ENCODE assay signal across 1 cellular context in genomic region chr15:65837301-65838283, GRCh38.
TF ChIP-seq lines count a peak whose summit lies in the region.

No MANE protein-coding gene starts in this region.

TF ChIP-seq in K562, 482 proteins besides CTCF, POLR2A, EP300 and RAD21 (continued from another document and continues in another):
- peak in 1 of 3 experiments; percentile 70; a peak in 2 of 6 replicates for TF ChIP-seq ZBTB11 (CRISPR knock-in tag; IDR thresholded peaks at IDR 0.05)
- peak; percentile 45; the same call in 1 of the 2 replicates for TF ChIP-seq ATF7 (IDR thresholded peaks at IDR 0.05)
- no peak for TF ChIP-seq SP2 (IDR thresholded peaks at IDR 0.05; ENCODE audit: extremely low read depth, low read depth, low read length, poor library complexity, severe bottlenecking)
- TF ChIP-seq, protein P1, sequence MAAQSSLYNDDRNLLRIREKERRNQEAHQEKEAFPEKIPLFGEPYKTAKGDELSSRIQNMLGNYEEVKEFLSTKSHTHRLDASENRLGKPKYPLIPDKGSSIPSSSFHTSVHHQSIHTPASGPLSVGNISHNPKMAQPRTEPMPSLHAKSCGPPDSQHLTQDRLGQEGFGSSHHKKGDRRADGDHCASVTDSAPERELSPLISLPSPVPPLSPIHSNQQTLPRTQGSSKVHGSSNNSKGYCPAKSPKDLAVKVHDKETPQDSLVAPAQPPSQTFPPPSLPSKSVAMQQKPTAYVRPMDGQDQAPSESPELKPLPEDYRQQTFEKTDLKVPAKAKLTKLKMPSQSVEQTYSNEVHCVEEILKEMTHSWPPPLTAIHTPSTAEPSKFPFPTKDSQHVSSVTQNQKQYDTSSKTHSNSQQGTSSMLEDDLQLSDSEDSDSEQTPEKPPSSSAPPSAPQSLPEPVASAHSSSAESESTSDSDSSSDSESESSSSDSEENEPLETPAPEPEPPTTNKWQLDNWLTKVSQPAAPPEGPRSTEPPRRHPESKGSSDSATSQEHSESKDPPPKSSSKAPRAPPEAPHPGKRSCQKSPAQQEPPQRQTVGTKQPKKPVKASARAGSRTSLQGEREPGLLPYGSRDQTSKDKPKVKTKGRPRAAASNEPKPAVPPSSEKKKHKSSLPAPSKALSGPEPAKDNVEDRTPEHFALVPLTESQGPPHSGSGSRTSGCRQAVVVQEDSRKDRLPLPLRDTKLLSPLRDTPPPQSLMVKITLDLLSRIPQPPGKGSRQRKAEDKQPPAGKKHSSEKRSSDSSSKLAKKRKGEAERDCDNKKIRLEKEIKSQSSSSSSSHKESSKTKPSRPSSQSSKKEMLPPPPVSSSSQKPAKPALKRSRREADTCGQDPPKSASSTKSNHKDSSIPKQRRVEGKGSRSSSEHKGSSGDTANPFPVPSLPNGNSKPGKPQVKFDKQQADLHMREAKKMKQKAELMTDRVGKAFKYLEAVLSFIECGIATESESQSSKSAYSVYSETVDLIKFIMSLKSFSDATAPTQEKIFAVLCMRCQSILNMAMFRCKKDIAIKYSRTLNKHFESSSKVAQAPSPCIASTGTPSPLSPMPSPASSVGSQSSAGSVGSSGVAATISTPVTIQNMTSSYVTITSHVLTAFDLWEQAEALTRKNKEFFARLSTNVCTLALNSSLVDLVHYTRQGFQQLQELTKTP (IDR thresholded peaks at IDR 0.05; ENCODE audit: low read depth in 1 of 2, partially characterized antibody in 2 of 2) = peak; percentile 48 to 79
- TF ChIP-seq MYC (IDR thresholded peaks at IDR 0.05; ENCODE audit: low read depth, low read length) = no peak
- TF ChIP-seq MYC (CRISPR knock-in tag; IDR thresholded peaks at IDR 0.05; ENCODE audit: borderline replicate concordance, low read depth) = peak; percentile 63; the same call in 1 of the 2 replicates
- TF ChIP-seq KLF13 (tag; IDR thresholded peaks at IDR 0.05; ENCODE audit: borderline replicate concordance, low read depth) = no peak
- no peak for TF ChIP-seq NFIC (IDR thresholded peaks at IDR 0.05)
- TF ChIP-seq E2F4 (CRISPR knock-in tag; IDR thresholded peaks at IDR 0.05; ENCODE audit: low read depth) = no peak
- TF ChIP-seq KLF16 (IDR thresholded peaks at IDR 0.05) = no peak
- no peak; a peak in 1 of 4 replicates for TF ChIP-seq MCM7 (IDR thresholded peaks at IDR 0.05)
- TF ChIP-seq SRSF1 (IDR thresholded peaks at IDR 0.05; ENCODE audit: low read depth, low read length) = no peak
- TF ChIP-seq ZNF445 (CRISPR knock-in tag; IDR thresholded peaks at IDR 0.05; ENCODE audit: low read depth) = no peak
- TF ChIP-seq ZFP91 (CRISPR knock-in tag; IDR thresholded peaks at IDR 0.05) = no peak
- 0 out of 2 replicates have a peak, but pooled peaks have one; percentile 11 for TF ChIP-seq ZKSCAN1 (IDR thresholded peaks at IDR 0.05; ENCODE audit: low read depth, low read length)
- TF ChIP-seq, protein P2, sequence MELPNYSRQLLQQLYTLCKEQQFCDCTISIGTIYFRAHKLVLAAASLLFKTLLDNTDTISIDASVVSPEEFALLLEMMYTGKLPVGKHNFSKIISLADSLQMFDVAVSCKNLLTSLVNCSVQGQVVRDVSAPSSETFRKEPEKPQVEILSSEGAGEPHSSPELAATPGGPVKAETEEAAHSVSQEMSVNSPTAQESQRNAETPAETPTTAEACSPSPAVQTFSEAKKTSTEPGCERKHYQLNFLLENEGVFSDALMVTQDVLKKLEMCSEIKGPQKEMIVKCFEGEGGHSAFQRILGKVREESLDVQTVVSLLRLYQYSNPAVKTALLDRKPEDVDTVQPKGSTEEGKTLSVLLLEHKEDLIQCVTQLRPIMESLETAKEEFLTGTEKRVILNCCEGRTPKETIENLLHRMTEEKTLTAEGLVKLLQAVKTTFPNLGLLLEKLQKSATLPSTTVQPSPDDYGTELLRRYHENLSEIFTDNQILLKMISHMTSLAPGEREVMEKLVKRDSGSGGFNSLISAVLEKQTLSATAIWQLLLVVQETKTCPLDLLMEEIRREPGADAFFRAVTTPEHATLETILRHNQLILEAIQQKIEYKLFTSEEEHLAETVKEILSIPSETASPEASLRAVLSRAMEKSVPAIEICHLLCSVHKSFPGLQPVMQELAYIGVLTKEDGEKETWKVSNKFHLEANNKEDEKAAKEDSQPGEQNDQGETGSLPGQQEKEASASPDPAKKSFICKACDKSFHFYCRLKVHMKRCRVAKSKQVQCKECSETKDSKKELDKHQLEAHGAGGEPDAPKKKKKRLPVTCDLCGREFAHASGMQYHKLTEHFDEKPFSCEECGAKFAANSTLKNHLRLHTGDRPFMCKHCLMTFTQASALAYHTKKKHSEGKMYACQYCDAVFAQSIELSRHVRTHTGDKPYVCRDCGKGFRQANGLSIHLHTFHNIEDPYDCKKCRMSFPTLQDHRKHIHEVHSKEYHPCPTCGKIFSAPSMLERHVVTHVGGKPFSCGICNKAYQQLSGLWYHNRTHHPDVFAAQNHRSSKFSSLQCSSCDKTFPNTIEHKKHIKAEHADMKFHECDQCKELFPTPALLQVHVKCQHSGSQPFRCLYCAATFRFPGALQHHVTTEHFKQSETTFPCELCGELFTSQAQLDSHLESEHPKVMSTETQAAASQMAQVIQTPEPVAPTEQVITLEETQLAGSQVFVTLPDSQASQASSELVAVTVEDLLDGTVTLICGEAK (IDR thresholded peaks at IDR 0.05) = peak; percentile 62
- TF ChIP-seq, protein P2 (CRISPR knock-in tag; IDR thresholded peaks at IDR 0.05) = no peak
- no peak for TF ChIP-seq ARID3B (CRISPR knock-in tag; IDR thresholded peaks at IDR 0.05; ENCODE audit: borderline replicate concordance)
- no peak for TF ChIP-seq RBM17 (IDR thresholded peaks at IDR 0.05; ENCODE audit: borderline replicate concordance, low read depth, low read length)
- TF ChIP-seq EP400 (IDR thresholded peaks at IDR 0.05) = peak; percentile 64
- no peak for TF ChIP-seq PHB2 (IDR thresholded peaks at IDR 0.05; ENCODE audit: low read depth)
- TF ChIP-seq HDAC1 (IDR thresholded peaks at IDR 0.05) = peak in 1 of 2 experiments; percentile 93; a peak in 2 of 4 replicates
- TF ChIP-seq SPI1 (IDR thresholded peaks at IDR 0.05; ENCODE audit: borderline replicate concordance, low read depth, low read length) = peak; percentile 94
- peak; percentile 96 for TF ChIP-seq SMARCE1 (IDR thresholded peaks at IDR 0.05)
- peak; percentile 66 for TF ChIP-seq POLR2B (IDR thresholded peaks at IDR 0.05; ENCODE audit: low read depth, partially characterized antibody)
- TF ChIP-seq ZNF707 (CRISPR knock-in tag; conservative IDR thresholded peaks at IDR 0.05) = no peak
- TF ChIP-seq CBX8 (IDR thresholded peaks at IDR 0.05; ENCODE audit: borderline replicate concordance, extremely low read depth, low read depth, low read length, poor library complexity, severe bottlenecking) = no peak
- no peak for TF ChIP-seq SRSF7 (optimal IDR thresholded peaks at IDR 0.05; ENCODE audit: low read depth, low read length)
- TF ChIP-seq RFX5 (IDR thresholded peaks at IDR 0.05; ENCODE audit: low read depth, low read length) = no peak
- peak; percentile 43; the same call in 1 of the 2 replicates for TF ChIP-seq TAL1 (IDR thresholded peaks at IDR 0.05)
- no peak for TF ChIP-seq NFXL1 (CRISPR knock-in tag; IDR thresholded peaks at IDR 0.05)
- peak; percentile 89 to 93 for TF ChIP-seq FOXK2 (conservative IDR thresholded peaks at IDR 0.05 in 1 of 2, IDR thresholded peaks at IDR 0.05 in 1 of 2; ENCODE audit: low read depth in 2 of 2)
